17 cellular contexts compared by ENCODE assay signal in the genomic region with DNA sequence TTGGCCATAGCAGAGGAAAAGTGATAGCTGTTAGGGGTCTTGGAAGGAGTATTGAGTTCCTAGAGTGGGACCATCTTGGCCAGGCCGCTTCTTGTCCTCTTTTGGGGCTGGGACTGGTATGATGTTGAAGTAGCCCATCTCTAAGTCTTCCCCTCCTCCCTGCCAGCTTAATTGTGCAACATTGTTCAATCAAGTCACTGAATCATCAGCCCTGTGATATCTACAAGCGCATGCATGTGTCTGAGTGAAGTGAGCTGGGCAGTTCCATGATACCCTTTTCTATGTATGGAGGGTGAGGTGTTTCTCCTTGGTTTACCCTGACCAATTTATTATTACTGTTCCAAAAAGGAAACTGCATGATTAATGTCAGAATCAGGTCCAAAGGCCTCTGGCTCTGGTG.
DNase-seq lines count a peak whose midpoint lies in the region; ATAC-seq and TF ChIP-seq lines count a peak whose summit lies in the region.
"Had no signal": no experiment of that assay in that cellular context is flagged by ENCODE, and none has a peak within 500 bp of the region (broad histone marks: within the 10 kb centered on the region; RNA-seq: fewer than 3 reads in every experiment).

No MANE protein-coding gene starts in this region.

- H3K9me3 ChIP-seq in gastroesophageal sphincter (no peaks in the 10 kb centered on the region), suprapubic skin (no peaks in the 10 kb centered on the region), tibial nerve (no peaks in the 10 kb centered on the region)
- H3K9me3 ChIP-seq: adrenal gland, Peyer's patch, sigmoid colon, stomach had no signal

- peak overlapping the region in 4 of 5 experiments; percentile 9 to 88 (median 68) for H3K27ac Mint-ChIP-seq in brain
- H3K27ac Mint-ChIP-seq: activated CD4-positive, alpha-beta T cell treated with anti-CD3 and anti-CD28 coated beads for 36 hours; activated T-cell treated with anti-CD3 and anti-CD28 coated beads, Interleukin-2, amount 50 U/mL, for 24 hours; naive thymus-derived CD4-positive, alpha-beta T cell had no signal

- no peaks in the 10 kb centered on the region for H3K36me3 Mint-ChIP-seq in brain

- DNase-seq in DMS 273 (lab: John Stamatoyannopoulos, UW; ENCODE audit: unreplicated experiment) (peak; percentile 28), DMS 273 treated with DMSO at 0.1 percent for 48 hours (lab: John Stamatoyannopoulos, UW) (no peak), suprapubic skin (ENCODE audit: low spot score in 2 of 2) (no peak), HuH-7 (ENCODE audit: low spot score) (no peak), tibial nerve (ENCODE audit: low spot score in 2 of 2) (no peak)
- DNase-seq: activated CD4-positive, alpha-beta T cell treated with anti-CD3 and anti-CD28 coated beads for 36 hours; activated T-cell treated with anti-CD3 and anti-CD28 coated beads, Interleukin-2, amount 50 U/mL, for 24 hours; naive thymus-derived CD4-positive, alpha-beta T cell; NCI-H1048; Peyer's patch; sigmoid colon; stomach had no signal

- peaks cover 62% of the 10 kb centered on the region for H3K4me1 Mint-ChIP-seq in brain

- H3K4me1 ChIP-seq in gastroesophageal sphincter (peaks cover 0 to 30% (median 22%) of the 10 kb centered on the region in 3 donors), suprapubic skin (peaks cover 29% of the 10 kb centered on the region), tibial nerve (peaks cover 0 to 36% (median 19%) of the 10 kb centered on the region in 4 donors)

- H3K27me3 Mint-ChIP-seq in brain: no peaks in the 10 kb centered on the region
- H3K27me3 Mint-ChIP-seq: activated CD4-positive, alpha-beta T cell treated with anti-CD3 and anti-CD28 coated beads for 36 hours; activated T-cell treated with anti-CD3 and anti-CD28 coated beads, Interleukin-2, amount 50 U/mL, for 24 hours; naive thymus-derived CD4-positive, alpha-beta T cell had no signal

- H3K4me3 Mint-ChIP-seq in brain: peak overlapping the region in 1 of 5 experiments; percentile 6
- H3K4me3 Mint-ChIP-seq: activated CD4-positive, alpha-beta T cell treated with anti-CD3 and anti-CD28 coated beads for 36 hours; activated T-cell treated with anti-CD3 and anti-CD28 coated beads, Interleukin-2, amount 50 U/mL, for 24 hours; naive thymus-derived CD4-positive, alpha-beta T cell had no signal

- no peak for TF ChIP-seq EP300 in gastroesophageal sphincter (IDR thresholded peaks at IDR 0.05)
- TF ChIP-seq EP300 in suprapubic skin (IDR thresholded peaks at IDR 0.05): no peak
- no peak for TF ChIP-seq EP300 in tibial nerve (IDR thresholded peaks at IDR 0.05)

- ATAC-seq in gastroesophageal sphincter (peak; percentile 69), GM21737 (IDR thresholded peaks at IDR 0.05; ENCODE audit: unreplicated experiment) (no peak)
- ATAC-seq: activated CD4-positive, alpha-beta T cell treated with anti-CD3 and anti-CD28 coated beads for 36 hours; naive thymus-derived CD4-positive, alpha-beta T cell had no signal

- 83% methylated on average over 2 of the region's 2 CpGs; no CpG with 5 or more reads in 1 of the 2 donors for WGBS in gastroesophageal sphincter (ENCODE audit: low coverage in 1 of 2), 2 donors
- WGBS in suprapubic skin: 82% methylated on average over 2 of the region's 2 CpGs
- WGBS in tibial nerve, 2 donors: 90 to 100% methylated on average over 2 of the region's 2 CpGs

- TF ChIP-seq CTCF in brain (conservative IDR thresholded peaks at IDR 0.05) (no peak), gastroesophageal sphincter (IDR thresholded peaks at IDR 0.05) (no peak), suprapubic skin (IDR thresholded peaks at IDR 0.05) (no peak), tibial nerve (IDR thresholded peaks at IDR 0.05) (no peak)

- H3K27me3 ChIP-seq in gastroesophageal sphincter (no peaks in the 10 kb centered on the region), suprapubic skin (no peaks in the 10 kb centered on the region), tibial nerve (no peaks in the 10 kb centered on the region)
- H3K27me3 ChIP-seq: adrenal gland, Peyer's patch, sigmoid colon, stomach had no signal

- TF ChIP-seq POLR2A in gastroesophageal sphincter (IDR thresholded peaks at IDR 0.05) (no peak), suprapubic skin (IDR thresholded peaks at IDR 0.05) (no peak), tibial nerve (IDR thresholded peaks at IDR 0.05) (no peak)

- no peaks in the 10 kb centered on the region for H3K9me3 Mint-ChIP-seq in brain
- H3K9me3 Mint-ChIP-seq: activated T-cell treated with anti-CD3 and anti-CD28 coated beads, Interleukin-2, amount 50 U/mL, for 24 hours had no signal

- H3K4me3 ChIP-seq in gastroesophageal sphincter (no peak overlapping the region), suprapubic skin (no peak overlapping the region), tibial nerve (no peak overlapping the region)
- H3K4me3 ChIP-seq: adrenal gland, Peyer's patch, sigmoid colon, stomach had no signal

- H3K36me3 ChIP-seq in gastroesophageal sphincter (no peaks in the 10 kb centered on the region), suprapubic skin (no peaks in the 10 kb centered on the region), tibial nerve (no peaks in the 10 kb centered on the region)
- H3K36me3 ChIP-seq: adrenal gland, Peyer's patch, sigmoid colon, stomach had no signal

- H3K27ac ChIP-seq in gastroesophageal sphincter (no peak overlapping the region), suprapubic skin (peak overlapping the region; percentile 71), tibial nerve (peak overlapping the region in 2 of 4 donors; percentile 54 to 74)
- H3K27ac ChIP-seq: 22Rv1, sigmoid colon had no signal
